1 cellular context compared by ENCODE assay signal in the genomic region with DNA sequence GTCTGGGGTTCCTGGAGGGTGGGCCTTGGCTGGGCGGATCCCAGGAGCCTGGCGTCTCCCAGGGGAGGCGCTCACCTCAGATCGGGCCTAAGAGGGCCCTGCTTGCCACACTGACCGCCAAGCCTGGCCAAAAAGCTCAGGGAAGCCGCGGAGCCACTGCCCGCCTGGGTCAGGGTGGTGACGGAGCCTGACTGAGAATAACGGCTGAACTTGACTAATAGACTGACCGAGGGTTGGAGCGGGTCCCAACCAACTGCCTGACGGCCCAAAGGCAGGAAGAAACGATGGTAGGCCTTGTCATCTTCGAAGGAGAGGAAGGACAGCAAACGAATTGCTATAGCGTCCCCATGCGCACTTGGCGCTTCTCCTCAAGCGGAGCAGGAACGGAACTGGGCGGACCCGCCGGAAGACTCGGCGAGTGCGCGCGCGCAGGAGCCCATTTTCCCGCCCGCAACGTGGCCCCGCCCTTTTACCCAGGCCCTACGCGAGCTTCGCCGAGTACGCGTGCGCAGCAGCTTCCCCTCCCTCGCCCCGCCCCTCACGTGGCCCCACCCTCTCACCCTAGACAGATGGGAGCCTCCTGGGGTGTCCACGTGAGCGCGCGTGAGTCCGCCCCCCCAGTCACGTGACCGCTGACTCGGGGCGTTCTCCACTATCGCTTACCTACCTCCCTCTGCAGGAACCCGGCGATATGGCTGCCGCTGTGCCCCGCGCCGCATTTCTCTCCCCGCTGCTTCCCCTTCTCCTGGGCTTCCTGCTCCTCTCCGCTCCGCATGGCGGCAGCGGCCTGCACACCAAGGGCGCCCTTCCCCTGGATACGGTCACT.
A peak's percentile ranks its signal among the peaks of the same experiment; 100 is the strongest.
TF ChIP-seq lines count a peak whose summit lies in the region.

A gene (plus strand): TSS at position 652 of the 826 bp plus-strand sequence. CDS start 40 bp downstream, at position 692.
A gene (minus strand): TSS at position 391 of the 826 bp plus-strand sequence. CDS start 7,895 bp downstream, outside the sequence.

TF ChIP-seq in K562, 482 proteins besides CTCF, POLR2A, EP300 and RAD21 (continued from another document and continues in another):
- TF ChIP-seq, protein P1, sequence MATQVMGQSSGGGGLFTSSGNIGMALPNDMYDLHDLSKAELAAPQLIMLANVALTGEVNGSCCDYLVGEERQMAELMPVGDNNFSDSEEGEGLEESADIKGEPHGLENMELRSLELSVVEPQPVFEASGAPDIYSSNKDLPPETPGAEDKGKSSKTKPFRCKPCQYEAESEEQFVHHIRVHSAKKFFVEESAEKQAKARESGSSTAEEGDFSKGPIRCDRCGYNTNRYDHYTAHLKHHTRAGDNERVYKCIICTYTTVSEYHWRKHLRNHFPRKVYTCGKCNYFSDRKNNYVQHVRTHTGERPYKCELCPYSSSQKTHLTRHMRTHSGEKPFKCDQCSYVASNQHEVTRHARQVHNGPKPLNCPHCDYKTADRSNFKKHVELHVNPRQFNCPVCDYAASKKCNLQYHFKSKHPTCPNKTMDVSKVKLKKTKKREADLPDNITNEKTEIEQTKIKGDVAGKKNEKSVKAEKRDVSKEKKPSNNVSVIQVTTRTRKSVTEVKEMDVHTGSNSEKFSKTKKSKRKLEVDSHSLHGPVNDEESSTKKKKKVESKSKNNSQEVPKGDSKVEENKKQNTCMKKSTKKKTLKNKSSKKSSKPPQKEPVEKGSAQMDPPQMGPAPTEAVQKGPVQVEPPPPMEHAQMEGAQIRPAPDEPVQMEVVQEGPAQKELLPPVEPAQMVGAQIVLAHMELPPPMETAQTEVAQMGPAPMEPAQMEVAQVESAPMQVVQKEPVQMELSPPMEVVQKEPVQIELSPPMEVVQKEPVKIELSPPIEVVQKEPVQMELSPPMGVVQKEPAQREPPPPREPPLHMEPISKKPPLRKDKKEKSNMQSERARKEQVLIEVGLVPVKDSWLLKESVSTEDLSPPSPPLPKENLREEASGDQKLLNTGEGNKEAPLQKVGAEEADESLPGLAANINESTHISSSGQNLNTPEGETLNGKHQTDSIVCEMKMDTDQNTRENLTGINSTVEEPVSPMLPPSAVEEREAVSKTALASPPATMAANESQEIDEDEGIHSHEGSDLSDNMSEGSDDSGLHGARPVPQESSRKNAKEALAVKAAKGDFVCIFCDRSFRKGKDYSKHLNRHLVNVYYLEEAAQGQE (CRISPR knock-in tag; IDR thresholded peaks at IDR 0.05; ENCODE audit: low read depth), result 0 out of 2 replicates have a peak, but pooled peaks have one; percentile 41
- no peak for TF ChIP-seq PTRF (tag; IDR thresholded peaks at IDR 0.05)
- TF ChIP-seq SRSF9 (IDR thresholded peaks at IDR 0.05; ENCODE audit: borderline replicate concordance, low read depth, low read length), result no peak
- TF ChIP-seq, protein P2, sequence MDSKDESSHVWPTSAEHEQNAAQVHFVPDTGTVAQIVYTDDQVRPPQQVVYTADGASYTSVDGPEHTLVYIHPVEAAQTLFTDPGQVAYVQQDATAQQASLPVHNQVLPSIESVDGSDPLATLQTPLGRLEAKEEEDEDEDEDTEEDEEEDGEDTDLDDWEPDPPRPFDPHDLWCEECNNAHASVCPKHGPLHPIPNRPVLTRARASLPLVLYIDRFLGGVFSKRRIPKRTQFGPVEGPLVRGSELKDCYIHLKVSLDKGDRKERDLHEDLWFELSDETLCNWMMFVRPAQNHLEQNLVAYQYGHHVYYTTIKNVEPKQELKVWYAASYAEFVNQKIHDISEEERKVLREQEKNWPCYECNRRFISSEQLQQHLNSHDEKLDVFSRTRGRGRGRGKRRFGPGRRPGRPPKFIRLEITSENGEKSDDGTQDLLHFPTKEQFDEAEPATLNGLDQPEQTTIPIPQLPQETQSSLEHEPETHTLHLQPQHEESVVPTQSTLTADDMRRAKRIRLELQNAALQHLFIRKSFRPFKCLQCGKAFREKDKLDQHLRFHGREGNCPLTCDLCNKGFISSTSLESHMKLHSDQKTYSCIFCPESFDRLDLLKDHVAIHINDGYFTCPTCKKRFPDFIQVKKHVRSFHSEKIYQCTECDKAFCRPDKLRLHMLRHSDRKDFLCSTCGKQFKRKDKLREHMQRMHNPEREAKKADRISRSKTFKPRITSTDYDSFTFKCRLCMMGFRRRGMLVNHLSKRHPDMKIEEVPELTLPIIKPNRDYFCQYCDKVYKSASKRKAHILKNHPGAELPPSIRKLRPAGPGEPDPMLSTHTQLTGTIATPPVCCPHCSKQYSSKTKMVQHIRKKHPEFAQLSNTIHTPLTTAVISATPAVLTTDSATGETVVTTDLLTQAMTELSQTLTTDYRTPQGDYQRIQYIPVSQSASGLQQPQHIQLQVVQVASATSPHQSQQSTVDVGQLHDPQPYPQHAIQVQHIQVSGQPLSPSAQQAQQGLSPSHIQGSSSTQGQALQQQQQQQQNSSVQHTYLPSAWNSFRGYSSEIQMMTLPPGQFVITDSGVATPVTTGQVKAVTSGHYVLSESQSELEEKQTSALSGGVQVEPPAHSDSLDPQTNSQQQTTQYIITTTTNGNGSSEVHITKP (IDR thresholded peaks at IDR 0.05; ENCODE audit: partially characterized antibody), result no peak
- peak; percentile 77 for TF ChIP-seq MEIS2 (IDR thresholded peaks at IDR 0.05; ENCODE audit: partially characterized antibody)
- TF ChIP-seq NR3C1 (CRISPR knock-in tag; IDR thresholded peaks at IDR 0.05), result no peak
- TF ChIP-seq KLF16 (IDR thresholded peaks at IDR 0.05), result peak; percentile 53
- TF ChIP-seq BRD4 (IDR thresholded peaks at IDR 0.05), result no peak
- TF ChIP-seq HCFC1 (IDR thresholded peaks at IDR 0.05; ENCODE audit: low read depth, low read length), result peak; percentile 35
- 0 out of 2 replicates have a peak, but pooled peaks have one; percentile 41 for TF ChIP-seq FOSL1 (tag; conservative IDR thresholded peaks at IDR 0.05)
- TF ChIP-seq, protein P3, sequence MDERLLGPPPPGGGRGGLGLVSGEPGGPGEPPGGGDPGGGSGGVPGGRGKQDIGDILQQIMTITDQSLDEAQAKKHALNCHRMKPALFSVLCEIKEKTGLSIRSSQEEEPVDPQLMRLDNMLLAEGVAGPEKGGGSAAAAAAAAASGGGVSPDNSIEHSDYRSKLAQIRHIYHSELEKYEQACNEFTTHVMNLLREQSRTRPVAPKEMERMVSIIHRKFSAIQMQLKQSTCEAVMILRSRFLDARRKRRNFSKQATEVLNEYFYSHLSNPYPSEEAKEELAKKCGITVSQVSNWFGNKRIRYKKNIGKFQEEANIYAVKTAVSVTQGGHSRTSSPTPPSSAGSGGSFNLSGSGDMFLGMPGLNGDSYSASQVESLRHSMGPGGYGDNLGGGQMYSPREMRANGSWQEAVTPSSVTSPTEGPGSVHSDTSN (CRISPR knock-in tag; IDR thresholded peaks at IDR 0.05; ENCODE audit: low read depth), result no peak
- TF ChIP-seq, protein P3 (tag; conservative IDR thresholded peaks at IDR 0.05; ENCODE audit: low read depth), result 0 out of 2 replicates have a peak, but pooled peaks have one; percentile 15
- TF ChIP-seq HDAC8 (tag; IDR thresholded peaks at IDR 0.05), result peak; percentile 90
- TF ChIP-seq, protein P4, sequence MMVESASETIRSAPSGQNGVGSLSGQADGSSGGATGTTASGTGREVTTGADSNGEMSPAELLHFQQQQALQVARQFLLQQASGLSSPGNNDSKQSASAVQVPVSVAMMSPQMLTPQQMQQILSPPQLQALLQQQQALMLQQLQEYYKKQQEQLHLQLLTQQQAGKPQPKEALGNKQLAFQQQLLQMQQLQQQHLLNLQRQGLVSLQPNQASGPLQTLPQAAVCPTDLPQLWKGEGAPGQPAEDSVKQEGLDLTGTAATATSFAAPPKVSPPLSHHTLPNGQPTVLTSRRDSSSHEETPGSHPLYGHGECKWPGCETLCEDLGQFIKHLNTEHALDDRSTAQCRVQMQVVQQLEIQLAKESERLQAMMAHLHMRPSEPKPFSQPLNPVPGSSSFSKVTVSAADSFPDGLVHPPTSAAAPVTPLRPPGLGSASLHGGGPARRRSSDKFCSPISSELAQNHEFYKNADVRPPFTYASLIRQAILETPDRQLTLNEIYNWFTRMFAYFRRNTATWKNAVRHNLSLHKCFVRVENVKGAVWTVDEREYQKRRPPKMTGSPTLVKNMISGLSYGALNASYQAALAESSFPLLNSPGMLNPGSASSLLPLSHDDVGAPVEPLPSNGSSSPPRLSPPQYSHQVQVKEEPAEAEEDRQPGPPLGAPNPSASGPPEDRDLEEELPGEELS (CRISPR knock-in tag; IDR thresholded peaks at IDR 0.05; ENCODE audit: borderline replicate concordance), result no peak; the same call in 1 of the 2 replicates
- peak; percentile 46; the same call in 1 of the 2 replicates for TF ChIP-seq KLF1 (tag; IDR thresholded peaks at IDR 0.05)
- TF ChIP-seq NEUROD1 (IDR thresholded peaks at IDR 0.05; ENCODE audit: borderline replicate concordance, low read depth, low read length, partially characterized antibody), result peak; percentile 52
- TF ChIP-seq PHTF2 (CRISPR knock-in tag; IDR thresholded peaks at IDR 0.05), result no peak
- peak; percentile 92 for TF ChIP-seq EGR1 (conservative IDR thresholded peaks at IDR 0.05)
- peak; percentile 76 for TF ChIP-seq HMGN3 (IDR thresholded peaks at IDR 0.05; ENCODE audit: borderline replicate concordance, extremely low read depth, insufficient read length, low read depth, low read length)
- no peak for TF ChIP-seq ZSCAN29 (IDR thresholded peaks at IDR 0.05)
- TF ChIP-seq SETDB1 (IDR thresholded peaks at IDR 0.05; ENCODE audit: low read length), result no peak
- TF ChIP-seq SREBF1 (IDR thresholded peaks at IDR 0.05; ENCODE audit: borderline replicate concordance, low read depth, low read length), result peak; percentile 82; the same call in 1 of the 2 replicates
- no peak for TF ChIP-seq KDM2B (CRISPR knock-in tag; IDR thresholded peaks at IDR 0.05)
- peak; percentile 68; the same call in 1 of the 2 replicates for TF ChIP-seq MBD2 (IDR thresholded peaks at IDR 0.05; ENCODE audit: borderline replicate concordance, low read depth)
- peak; percentile 4; the same call in 1 of the 2 replicates for TF ChIP-seq MEF2A (IDR thresholded peaks at IDR 0.05; ENCODE audit: control insufficient read depth, low read depth, low read length)
- TF ChIP-seq PHF21A (IDR thresholded peaks at IDR 0.05; ENCODE audit: borderline replicate concordance, low read depth), result no peak
- TF ChIP-seq GTF2E2 (tag; IDR thresholded peaks at IDR 0.05), result peak; percentile 91
- no peak; the same call in 1 of the 2 replicates for TF ChIP-seq GATA2 (CRISPR knock-in tag; IDR thresholded peaks at IDR 0.05)
- TF ChIP-seq ARHGAP35 (IDR thresholded peaks at IDR 0.05; ENCODE audit: partially characterized antibody), result no peak
- TF ChIP-seq ZNF444 (CRISPR knock-in tag; IDR thresholded peaks at IDR 0.05), result no peak
- TF ChIP-seq, protein P5, sequence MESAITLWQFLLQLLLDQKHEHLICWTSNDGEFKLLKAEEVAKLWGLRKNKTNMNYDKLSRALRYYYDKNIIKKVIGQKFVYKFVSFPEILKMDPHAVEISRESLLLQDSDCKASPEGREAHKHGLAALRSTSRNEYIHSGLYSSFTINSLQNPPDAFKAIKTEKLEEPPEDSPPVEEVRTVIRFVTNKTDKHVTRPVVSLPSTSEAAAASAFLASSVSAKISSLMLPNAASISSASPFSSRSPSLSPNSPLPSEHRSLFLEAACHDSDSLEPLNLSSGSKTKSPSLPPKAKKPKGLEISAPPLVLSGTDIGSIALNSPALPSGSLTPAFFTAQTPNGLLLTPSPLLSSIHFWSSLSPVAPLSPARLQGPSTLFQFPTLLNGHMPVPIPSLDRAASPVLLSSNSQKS (CRISPR knock-in tag; IDR thresholded peaks at IDR 0.05), result no peak
- peak; percentile 72 for TF ChIP-seq SPI1 (IDR thresholded peaks at IDR 0.05; ENCODE audit: borderline replicate concordance, low read depth, low read length)
- peak; percentile 50; the same call in 1 of the 2 replicates for TF ChIP-seq ZNF143 (CRISPR knock-in tag; IDR thresholded peaks at IDR 0.05)
- no peak for TF ChIP-seq TCF7L2 (IDR thresholded peaks at IDR 0.05; ENCODE audit: low read depth, low read length)
- TF ChIP-seq, protein P6, sequence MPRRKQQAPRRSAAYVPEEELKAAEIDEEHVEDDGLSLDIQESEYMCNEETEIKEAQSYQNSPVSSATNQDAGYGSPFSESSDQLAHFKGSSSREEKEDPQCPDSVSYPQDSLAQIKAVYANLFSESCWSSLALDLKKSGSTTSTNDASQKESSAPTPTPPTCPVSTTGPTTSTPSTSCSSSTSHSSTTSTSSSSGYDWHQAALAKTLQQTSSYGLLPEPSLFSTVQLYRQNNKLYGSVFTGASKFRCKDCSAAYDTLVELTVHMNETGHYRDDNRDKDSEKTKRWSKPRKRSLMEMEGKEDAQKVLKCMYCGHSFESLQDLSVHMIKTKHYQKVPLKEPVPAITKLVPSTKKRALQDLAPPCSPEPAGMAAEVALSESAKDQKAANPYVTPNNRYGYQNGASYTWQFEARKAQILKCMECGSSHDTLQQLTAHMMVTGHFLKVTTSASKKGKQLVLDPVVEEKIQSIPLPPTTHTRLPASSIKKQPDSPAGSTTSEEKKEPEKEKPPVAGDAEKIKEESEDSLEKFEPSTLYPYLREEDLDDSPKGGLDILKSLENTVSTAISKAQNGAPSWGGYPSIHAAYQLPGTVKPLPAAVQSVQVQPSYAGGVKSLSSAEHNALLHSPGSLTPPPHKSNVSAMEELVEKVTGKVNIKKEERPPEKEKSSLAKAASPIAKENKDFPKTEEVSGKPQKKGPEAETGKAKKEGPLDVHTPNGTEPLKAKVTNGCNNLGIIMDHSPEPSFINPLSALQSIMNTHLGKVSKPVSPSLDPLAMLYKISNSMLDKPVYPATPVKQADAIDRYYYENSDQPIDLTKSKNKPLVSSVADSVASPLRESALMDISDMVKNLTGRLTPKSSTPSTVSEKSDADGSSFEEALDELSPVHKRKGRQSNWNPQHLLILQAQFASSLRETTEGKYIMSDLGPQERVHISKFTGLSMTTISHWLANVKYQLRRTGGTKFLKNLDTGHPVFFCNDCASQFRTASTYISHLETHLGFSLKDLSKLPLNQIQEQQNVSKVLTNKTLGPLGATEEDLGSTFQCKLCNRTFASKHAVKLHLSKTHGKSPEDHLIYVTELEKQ (CRISPR knock-in tag; IDR thresholded peaks at IDR 0.05), result no peak
- TF ChIP-seq FOXJ2 (tag; IDR thresholded peaks at IDR 0.05), result no peak
- TF ChIP-seq MAFG (tag; conservative IDR thresholded peaks at IDR 0.05), result no peak
